Comparison of ENCODE assay signal across 8 cellular contexts in genomic region chr7:140646931-140647647, GRCh38. TPM values are rescaled to one million over a fixed set of nuclear protein-coding genes. Genes with fewer than 3 reads are reported as not detected.
DNase-seq lines count a peak whose midpoint lies in the region; ATAC-seq and TF ChIP-seq lines count a peak whose summit lies in the region.

No MANE protein-coding gene starts in this region.

- H3K79me1 ChIP-seq in trophoblast cell (ENCODE audit: low read length): no peaks in the 10 kb centered on the region

- H3K4me1 Mint-ChIP-seq in activated CD8-positive, alpha-beta T cell treated with anti-CD3 and anti-CD28 coated beads, Interleukin-2, amount 10 ng/mL, durations not matched to agents 7 days and 5 days (ENCODE audit: low read depth): peaks cover 7% of the 10 kb centered on the region

- no peaks in the 10 kb centered on the region for H3K9me3 ChIP-seq in trophoblast cell (ENCODE audit: insufficient read depth, low read depth, low read length)

- H4K8ac ChIP-seq in trophoblast cell (ENCODE audit: low read depth, low read length): no peak overlapping the region

- H3K27ac Mint-ChIP-seq in activated CD8-positive, alpha-beta T cell treated with anti-CD3 and anti-CD28 coated beads, Interleukin-2, amount 10 ng/mL, durations not matched to agents 7 days and 5 days: no peak overlapping the region

- H2BK5ac ChIP-seq in trophoblast cell (ENCODE audit: low read depth, low read length, poor library complexity): no peak overlapping the region

- peak; percentile 86 for ATAC-seq in HG02885 (IDR thresholded peaks at IDR 0.05; ENCODE audit: poor library complexity, unreplicated experiment)
- peak; percentile 86 for ATAC-seq in activated CD8-positive, alpha-beta T cell treated with anti-CD3 and anti-CD28 coated beads, Interleukin-2, amount 10 ng/mL, durations not matched to agents 7 days and 5 days

- H3K36me3 Mint-ChIP-seq in activated CD8-positive, alpha-beta T cell treated with anti-CD3 and anti-CD28 coated beads, Interleukin-2, amount 10 ng/mL, durations not matched to agents 7 days and 5 days (ENCODE audit: low read depth): no peaks in the 10 kb centered on the region

- peaks cover 17% of the 10 kb centered on the region for H3K27me3 Mint-ChIP-seq in activated CD8-positive, alpha-beta T cell treated with anti-CD3 and anti-CD28 coated beads, Interleukin-2, amount 10 ng/mL, durations not matched to agents 7 days and 5 days (ENCODE audit: low read depth)

- DNase-seq in AML-193 (lab: John Stamatoyannopoulos, UW) (peak; percentile 18 to 30), GM13976 (ENCODE audit: low spot score) (peak; percentile 64), NCI-H226 (peak; percentile 51), foreskin fibroblast (peak in 1 of 2 donors; percentile 60), trophoblast cell (peak; percentile 42 to 62), cortex of kidney (lab: John Stamatoyannopoulos, UW) (no peak)
- peak; percentile 52 for DNase-seq in activated CD8-positive, alpha-beta T cell treated with anti-CD3 and anti-CD28 coated beads, Interleukin-2, amount 10 ng/mL, durations not matched to agents 7 days and 5 days

- no peak overlapping the region for H2BK12ac ChIP-seq in trophoblast cell (ENCODE audit: low read length)

- H3K27me3 ChIP-seq in trophoblast cell (ENCODE audit: insufficient read depth, low read length): no peaks in the 10 kb centered on the region

- CTCF ChIA-PET in activated CD8-positive, alpha-beta T cell treated with anti-CD3 and anti-CD28 coated beads, Interleukin-2, amount 10 ng/mL, durations not matched to agents 7 days and 5 days (lab: Charles Lee): interaction anchor here (1.0 to 2.3 kb wide), 2 partner anchors 14 to 28 kb away, joined by 3 to 7 read pairs; no protein-coding TSS in a partner anchor

- H3K4me3 ChIP-seq in foreskin fibroblast (ENCODE audit: low read depth in 1 of 2, low read length in 2 of 2) (no peak overlapping the region), trophoblast cell (ENCODE audit: low read depth, low read length) (no peak overlapping the region)

- no CpG with 5 or more reads among the region's 8 CpGs for WGBS in trophoblast cell (ENCODE audit: extremely low coverage, insufficient coverage, insufficient read length)

- H3K23ac ChIP-seq in trophoblast cell (ENCODE audit: low read length): no peak overlapping the region

- H3K4ac ChIP-seq in trophoblast cell (ENCODE audit: low read depth, low read length): no peak overlapping the region

- H3K4me1 ChIP-seq in trophoblast cell (ENCODE audit: control insufficient read depth in 1 of 2, insufficient read depth in 2 of 2, low read length in 2 of 2): peaks cover 0 to 3% of the 10 kb centered on the region in 2 experiments

- POLR2A ChIA-PET in activated CD8-positive, alpha-beta T cell treated with anti-CD3 and anti-CD28 coated beads, Interleukin-2, amount 10 ng/mL, durations not matched to agents 7 days and 5 days (lab: Charles Lee): no interaction called here

- H3K27ac ChIP-seq in trophoblast cell (ENCODE audit: low read depth, low read length): no peak overlapping the region

- in situ Hi-C loops in GM13976 (cut with MboI; ENCODE audit: low sequenced_read_pairs, unreplicated experiment): no loop called here

- H3K79me2 ChIP-seq in trophoblast cell (ENCODE audit: control insufficient read depth, insufficient read depth, low read length, poor library complexity): no peaks in the 10 kb centered on the region

- H3K9ac ChIP-seq in trophoblast cell (ENCODE audit: low read length): no peak overlapping the region

- no peak overlapping the region for H3K14ac ChIP-seq in trophoblast cell (ENCODE audit: low read length)

- H3K9me3 Mint-ChIP-seq in activated CD8-positive, alpha-beta T cell treated with anti-CD3 and anti-CD28 coated beads, Interleukin-2, amount 10 ng/mL, durations not matched to agents 7 days and 5 days (ENCODE audit: insufficient read depth): no peaks in the 10 kb centered on the region

- H4K12ac ChIP-seq in trophoblast cell (ENCODE audit: low read depth, low read length): no peak overlapping the region

- H4K91ac ChIP-seq in trophoblast cell (ENCODE audit: low read depth, low read length): no peak overlapping the region

- H2AK5ac ChIP-seq in trophoblast cell (ENCODE audit: low read length): no peak overlapping the region

- TF ChIP-seq CTCF in GM13976 (IDR thresholded peaks at IDR 0.05; ENCODE audit: borderline replicate concordance, control extremely low read depth, extremely low read depth, insufficient read depth, missing control alignments) (peak; percentile 32), foreskin fibroblast (IDR thresholded peaks at IDR 0.05; ENCODE audit: low read depth, low read length) (peak; percentile 59)

- no peaks in the 10 kb centered on the region for H3K36me3 ChIP-seq in trophoblast cell (ENCODE audit: control insufficient read depth in 1 of 2, insufficient read depth in 2 of 2, low read length in 2 of 2)

- no peak overlapping the region for H3K18ac ChIP-seq in trophoblast cell (ENCODE audit: low read length)

- no peak overlapping the region for H3K4me3 Mint-ChIP-seq in activated CD8-positive, alpha-beta T cell treated with anti-CD3 and anti-CD28 coated beads, Interleukin-2, amount 10 ng/mL, durations not matched to agents 7 days and 5 days

- H3K4me2 ChIP-seq in trophoblast cell (ENCODE audit: low read length): no peak overlapping the region

- no peak overlapping the region for H2AFZ ChIP-seq in trophoblast cell (ENCODE audit: insufficient read depth, low read length, poor library complexity)

- H2BK120ac ChIP-seq in trophoblast cell (ENCODE audit: insufficient read depth, low read length, poor library complexity): no peak overlapping the region

RNA-seq across cellular contexts. Expression of gene DENND2A, which starts 6.5 kb away (rescaled TPM):
- total RNA-seq in activated CD8-positive, alpha-beta T cell treated with anti-CD3 and anti-CD28 coated beads, Interleukin-2, amount 10 ng/mL, durations not matched to agents 7 days and 5 days: not detected
- 16.2 and 17.5 TPM in 2 replicates for polyA plus RNA-seq in trophoblast cell (2013)

RNA-seq across cellular contexts. Expression of gene ADCK2, which starts 25.7 kb away (rescaled TPM):
- 10 to 100 TPM; 20.6 to 20.8 TPM for total RNA-seq in activated CD8-positive, alpha-beta T cell treated with anti-CD3 and anti-CD28 coated beads, Interleukin-2, amount 10 ng/mL, durations not matched to agents 7 days and 5 days
- polyA plus RNA-seq in trophoblast cell (2013): 23.9 and 24.8 TPM in 2 replicates

RNA-seq across cellular contexts. Expression of gene NDUFB2, which starts 49.4 kb away (rescaled TPM):
- 100 to 1,000 TPM; 213 to 221 TPM for total RNA-seq in activated CD8-positive, alpha-beta T cell treated with anti-CD3 and anti-CD28 coated beads, Interleukin-2, amount 10 ng/mL, durations not matched to agents 7 days and 5 days
- 401 and 443 TPM in 2 replicates for polyA plus RNA-seq in trophoblast cell (2013)
